In the genomic region with DNA sequence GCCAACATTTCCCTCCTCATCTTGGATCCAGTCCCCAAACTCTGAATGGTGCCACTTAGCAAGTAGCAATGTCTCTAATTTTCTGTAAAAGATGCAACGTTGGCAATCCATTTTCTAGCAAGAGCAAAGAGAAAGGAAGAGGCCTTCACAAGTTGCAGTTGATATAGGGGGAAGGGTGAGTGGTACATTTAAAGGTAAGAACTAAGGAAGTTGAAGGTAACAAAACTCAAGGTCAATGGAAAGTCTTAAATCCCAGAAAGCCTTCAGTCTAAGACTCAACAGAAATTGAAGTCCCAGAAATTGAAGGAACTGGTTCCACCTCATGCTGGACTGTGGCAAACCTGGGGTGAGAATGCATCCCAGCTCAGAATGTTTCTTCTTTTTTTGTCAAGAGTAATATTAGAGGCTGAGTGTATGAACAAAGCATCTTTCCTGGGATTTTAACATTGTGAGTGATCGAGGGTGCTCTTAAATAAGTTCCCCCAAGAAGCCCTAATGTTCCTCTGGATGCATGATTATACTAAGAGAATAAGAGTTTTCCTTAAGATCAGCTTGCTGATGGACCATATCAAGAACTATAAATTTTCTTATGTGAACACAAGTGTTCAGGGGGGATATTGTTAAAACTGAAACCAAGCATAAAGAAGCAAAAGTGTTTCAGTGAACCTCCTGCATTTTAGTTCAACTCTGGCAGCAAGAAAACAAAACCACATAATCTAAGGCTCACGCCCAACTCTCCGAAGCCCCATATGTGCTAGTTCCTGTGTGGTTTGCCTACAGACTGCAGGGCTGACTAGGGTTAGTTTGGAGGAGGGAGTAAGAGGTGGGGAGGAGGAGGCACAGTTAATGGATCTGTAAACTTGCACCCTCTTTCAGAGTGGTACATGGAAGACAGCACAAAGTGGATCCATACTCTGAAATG, we compare ENCODE assay signal across 9 cellular contexts. TPM values are rescaled to one million over a fixed set of nuclear protein-coding genes. Genes with fewer than 3 reads are reported as not detected.
A peak's percentile ranks its signal among the peaks of the same experiment; 100 is the strongest.
DNase-seq lines count a peak whose midpoint lies in the region; ATAC-seq and TF ChIP-seq lines count a peak whose summit lies in the region.
"Had no signal": no experiment of that assay in that cellular context is flagged by ENCODE, and none has a peak within 500 bp of the region (broad histone marks: within the 10 kb centered on the region; RNA-seq: fewer than 3 reads in every experiment).

GRAP2 (plus strand) TSS at position 779 of the 922 bp plus-strand sequence. CDS start 46,023 bp downstream, outside the sequence.

- no peaks in the 10 kb centered on the region for H3K9me3 Mint-ChIP-seq in activated naive CD8-positive, alpha-beta T cell (ENCODE audit: low read depth)

- H3K36me3 Mint-ChIP-seq in activated naive CD8-positive, alpha-beta T cell, result no peaks in the 10 kb centered on the region

- peak within 1 kb of the TSS; percentile 95 for H3K4me3 Mint-ChIP-seq in activated naive CD8-positive, alpha-beta T cell

- TF ChIP-seq CTCF in upper lobe of right lung (IDR thresholded peaks at IDR 0.05), result no peak
- TF ChIP-seq CTCF in PC-9 (conservative IDR thresholded peaks at IDR 0.05), result no peak

- CTCF ChIA-PET in PC-9 (lab: Charles Lee), result no interaction called here

- peak within 1 kb of the TSS; percentile 99 for H3K27ac Mint-ChIP-seq in activated naive CD8-positive, alpha-beta T cell

- peak within 1 kb of the TSS; percentile 31 for H3K4me3 ChIP-seq in upper lobe of right lung
- no peak within 1 kb of the TSS for H3K4me3 ChIP-seq in PC-9

- peak; percentile 62 for DNase-seq in stimulated activated CD4-positive, alpha-beta T cell treated with anti-CD3 and anti-CD28 coated beads, Interleukin-1b, Interleukin-23, amount 100 ng/mL, for 48 hours
- DNase-seq in stimulated activated CD4-positive, alpha-beta T cell treated with anti-CD3 and anti-CD28 coated beads, Interleukin-12 subunit alpha, Interleukin-12 subunit beta, amount 100 ng/mL, for 4 hours, result no peak
- no peak for DNase-seq in upper lobe of right lung
- DNase-seq in PC-9, result no peak

- peaks cover 31% of the 10 kb centered on the region for H3K27me3 ChIP-seq in upper lobe of right lung
- peaks cover 94% of the 10 kb centered on the region for H3K27me3 ChIP-seq in PC-9 (ENCODE audit: insufficient read depth, low read depth)

- no peaks in the 10 kb centered on the region for H3K9me3 ChIP-seq in upper lobe of right lung
- no peaks in the 10 kb centered on the region for H3K9me3 ChIP-seq in PC-9 (ENCODE audit: insufficient read depth, low read depth)

- H3K4me1 ChIP-seq in upper lobe of right lung, result peaks cover 7% of the 10 kb centered on the region
- H3K4me1 ChIP-seq in PC-9 (replicated peaks; ENCODE audit: insufficient read depth), result no peaks in the 10 kb centered on the region

- peak; percentile 72 for ATAC-seq in upper lobe of right lung
- ATAC-seq in GM18517 (IDR thresholded peaks at IDR 0.05; ENCODE audit: unreplicated experiment), result no peak
- ATAC-seq in HG03280 (IDR thresholded peaks at IDR 0.05; ENCODE audit: unreplicated experiment), result no peak

- H3K4me2 ChIP-seq in PC-9, result no peak within 1 kb of the TSS

- no TSS peak for BruUV-seq in PC-9 (replicated peaks; lab: Mats Ljungman, UMichigan)

- intact Hi-C loops in upper lobe of right lung (cut with DNase I) (no loop called here), PC-9 (cut with micrococcal nuclease; ENCODE audit: unreplicated experiment) (no loop called here)

- no peaks in the 10 kb centered on the region for H3K9me2 ChIP-seq in PC-9 (ENCODE audit: insufficient read depth)

- no peaks in the 10 kb centered on the region for H4K20me1 ChIP-seq in PC-9 (ENCODE audit: insufficient read depth)

- H3F3A ChIP-seq in PC-9 (ENCODE audit: insufficient read depth, low read depth), result no peaks in the 10 kb centered on the region

- POLR2A ChIA-PET in PC-9 (lab: Charles Lee; ENCODE audit: unreplicated experiment), result no interaction called here

- H2AFZ ChIP-seq in PC-9, result no peak within 1 kb of the TSS

- TF ChIP-seq POLR2A in Raji (IDR thresholded peaks at IDR 0.05; ENCODE audit: insufficient read depth, low read depth, low read length), result 0 out of 2 replicates have a peak, but pooled peaks have one; percentile 19

- peaks cover 33% of the 10 kb centered on the region for H3K4me1 Mint-ChIP-seq in activated naive CD8-positive, alpha-beta T cell (ENCODE audit: low read depth)

- no peaks in the 10 kb centered on the region for H3K27me3 Mint-ChIP-seq in activated naive CD8-positive, alpha-beta T cell

- peak within 1 kb of the TSS; percentile 20 for H3K27ac ChIP-seq in upper lobe of right lung
- no peak within 1 kb of the TSS for H3K27ac ChIP-seq in PC-9

- no peaks in the 10 kb centered on the region for H3K79me2 ChIP-seq in PC-9 (ENCODE audit: low read depth)

- H3K36me3 ChIP-seq in upper lobe of right lung, result no peaks in the 10 kb centered on the region
- H3K36me3 ChIP-seq in PC-9 (ENCODE audit: low read depth), result no peaks in the 10 kb centered on the region

RNA-seq across cellular contexts. Expression of gene GRAP2, which starts in this region (rescaled TPM):
- 10.1 TPM for total RNA-seq in upper lobe of right lung
- not detected in 2 replicates for total RNA-seq in PC-9 (2021)
- total RNA-seq: lung microvascular endothelial cell had no signal

Comparison
In these comparisons a context has a peak if more than half of its experiments do, and no peak if none do; other contexts are left out.
1. RNA of gene GRAP2 (total RNA-seq): 10.1 TPM in upper lobe of right lung (single experiment); not detected in PC-9; every median in the first group is over 10 times any median in the second.